In the genomic region with DNA sequence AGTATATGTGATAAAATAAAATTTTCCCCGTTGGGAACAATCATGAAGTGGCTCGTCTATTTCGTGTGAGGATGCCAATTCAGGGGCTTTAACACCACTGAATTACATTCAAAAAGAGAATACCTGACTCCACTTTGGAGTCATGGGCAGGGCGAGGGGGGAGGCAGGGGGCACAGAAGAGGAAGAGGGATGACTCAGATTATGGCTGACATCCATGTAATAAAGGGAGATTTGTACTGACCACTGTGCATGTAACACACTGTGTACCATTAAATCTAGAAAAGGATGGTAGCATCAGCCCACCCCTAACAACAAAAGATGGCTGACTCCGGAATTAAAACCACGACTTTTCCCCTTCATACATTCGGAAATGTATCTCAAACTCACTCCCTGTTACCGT, we compare ENCODE assay signal across 9 cellular contexts. TPM values are rescaled to one million over a fixed set of nuclear protein-coding genes. Genes with fewer than 3 reads are reported as not detected.
A peak's percentile ranks its signal among the peaks of the same experiment; 100 is the strongest.
DNase-seq lines count a peak whose midpoint lies in the region; FAIRE-seq and TF ChIP-seq lines count a peak whose summit lies in the region.
"Had no signal": no experiment of that assay in that cellular context is flagged by ENCODE, and none has a peak within 500 bp of the region (broad histone marks: within the 10 kb centered on the region; RNA-seq: fewer than 3 reads in every experiment).

No MANE protein-coding gene starts in this region.

- H3K4ac ChIP-seq in H1 (replicated peaks; ENCODE audit: insufficient read length, low read depth, low read length): no peak overlapping the region

- H3K56ac ChIP-seq in H1 (replicated peaks; ENCODE audit: insufficient read length, low read depth, low read length): no peak overlapping the region

- H3K27ac ChIP-seq in PC-9 (peak overlapping the region; percentile 32; the same call in 1 of the 2 replicates), H1 (ENCODE audit: low read depth, low read length) (no peak overlapping the region), prostate gland (peak overlapping the region; percentile 53 to 76)
- H3K27ac ChIP-seq: neutrophil had no signal

- H2BK5ac ChIP-seq in H1 (ENCODE audit: low read depth, low read length): no peak overlapping the region

- peaks cover 11% of the 10 kb centered on the region for H3K4me1 ChIP-seq in PC-9 (replicated peaks; ENCODE audit: insufficient read depth)
- H3K4me1 ChIP-seq in H1 (replicated peaks in 1 of 4; ENCODE audit: control insufficient read depth in 3 of 4, insufficient read depth in 4 of 4, low read length in 3 of 4): peaks cover 2 to 16% (median 10%) of the 10 kb centered on the region in 4 experiments; a peak in 6 of 7 replicates
- H3K4me1 ChIP-seq in prostate gland (replicated peaks): no peaks in the 10 kb centered on the region

- no peaks in the 10 kb centered on the region for H3K9me3 ChIP-seq in PC-9 (ENCODE audit: insufficient read depth, low read depth)
- H3K9me3 ChIP-seq in H1 (ENCODE audit: insufficient read depth in 2 of 2, low read depth in 1 of 2, low read length in 1 of 2): no peaks in the 10 kb centered on the region
- no peaks in the 10 kb centered on the region for H3K9me3 ChIP-seq in prostate gland
- H3K9me3 ChIP-seq: neutrophil had no signal

- H3K4me3 ChIP-seq in GM12864 (ENCODE audit: low read depth, low read length) (peak overlapping the region; percentile 61), PC-9 (peak overlapping the region; percentile 56), H1 (ENCODE audit: extremely low read depth in 1 of 4, insufficient read depth in 2 of 4, low read depth in 3 of 4, low read length in 4 of 4) (peak overlapping the region; percentile 61 to 79 (median 73); a peak in 6 of 8 replicates), prostate gland (peak overlapping the region in 1 of 2 donors; percentile 56)

- H2BK120ac ChIP-seq in H1 (replicated peaks; ENCODE audit: low read depth, low read length): no peak overlapping the region

- TF ChIP-seq POLR2A in H1 (IDR thresholded peaks at IDR 0.05; ENCODE audit: control extremely low read depth in 1 of 2, low read depth in 2 of 2, low read length in 2 of 2): no peak
- TF ChIP-seq POLR2A in prostate gland (IDR thresholded peaks at IDR 0.05): no peak

- no peak for TF ChIP-seq EP300 in H1 (IDR thresholded peaks at IDR 0.05; ENCODE audit: borderline replicate concordance in 1 of 2, low read depth in 2 of 2, low read length in 2 of 2)

- H3K27me3 ChIP-seq in PC-9 (ENCODE audit: insufficient read depth, low read depth): no peaks in the 10 kb centered on the region
- no peaks in the 10 kb centered on the region; a peak in 1 of 7 replicates for H3K27me3 ChIP-seq in H1 (replicated peaks in 1 of 4; ENCODE audit: control insufficient read depth in 3 of 4, extremely low read depth in 1 of 4, insufficient read depth in 3 of 4, low read length in 3 of 4)
- no peaks in the 10 kb centered on the region for H3K27me3 ChIP-seq in prostate gland (replicated peaks; ENCODE audit: insufficient read depth)
- H3K27me3 ChIP-seq: tibial artery had no signal

- no peak overlapping the region for H2BK12ac ChIP-seq in H1 (ENCODE audit: low read depth, low read length)

- 62% methylated on average over 8 of the region's 8 CpGs; no CpG with 5 or more reads in 1 of the 2 experiments for WGBS in H1 (ENCODE audit: extremely low coverage in 1 of 2, insufficient coverage in 1 of 2, insufficient read length in 1 of 2, insufficient replicate concordance in 2 of 2, low coverage in 1 of 2, low lambda C conversion rate in 2 of 2, missing lambda C conversion rate in 1 of 2), 2 experiments
- WGBS in prostate gland: 48% methylated on average over 8 of the region's 8 CpGs

- TF ChIP-seq CTCF in GM12864 (IDR thresholded peaks at IDR 0.05; ENCODE audit: low read depth, low read length, missing control alignments): no peak
- TF ChIP-seq CTCF in PC-9 (conservative IDR thresholded peaks at IDR 0.05): no peak
- TF ChIP-seq CTCF in H1 (IDR thresholded peaks at IDR 0.05; ENCODE audit: control extremely low read depth in 1 of 3, insufficient read depth in 1 of 3, low read depth in 1 of 3, low read length in 3 of 3): no peak
- no peak for TF ChIP-seq CTCF in prostate gland (IDR thresholded peaks at IDR 0.05)

- no peak overlapping the region for H2BK15ac ChIP-seq in H1 (ENCODE audit: low read length)

- DNase-seq in GM12864 (ENCODE audit: low read depth): no peak
- no peak for DNase-seq in PC-9
- DNase-seq in H1 (ENCODE audit: low read depth in 1 of 2, low spot score in 2 of 2): no peak
- DNase-seq in prostate gland (ENCODE audit: low spot score): no peak
- no peak for DNase-seq in amygdala (lab: John Stamatoyannopoulos, UW)
- no peak for DNase-seq in T1000 (lab: John Stamatoyannopoulos, UW)
- DNase-seq in stimulated activated CD4-positive, alpha-beta T cell treated with anti-CD3 and anti-CD28 coated beads, Interleukin-15, amount 100 ng/mL, for 24 hours: no peak
- DNase-seq: tibial artery had no signal

- H3K9ac ChIP-seq in H1 (replicated peaks in 1 of 4; ENCODE audit: extremely low read depth in 1 of 4, low read depth in 3 of 4, low read length in 3 of 4): no peak overlapping the region

- no peak overlapping the region for H3K18ac ChIP-seq in H1 (ENCODE audit: extremely low read depth, low read length)

- CTCF ChIA-PET in PC-9 (lab: Charles Lee): no interaction called here
- CTCF ChIA-PET in H1 (lab: Charles Lee; ENCODE audit: partially characterized antibody): interaction anchor here (0.6 kb wide), 1 partner anchor 24 kb away, joined by 3 read pairs; no protein-coding TSS in a partner anchor

- no peak overlapping the region for H2AK5ac ChIP-seq in H1 (ENCODE audit: low read depth, low read length)

- no peak overlapping the region for H4K91ac ChIP-seq in H1 (replicated peaks; ENCODE audit: insufficient read length, low read length)

- POLR2A ChIA-PET in PC-9 (lab: Charles Lee; ENCODE audit: unreplicated experiment): no interaction called here
- POLR2A ChIA-PET in H1 (lab: Charles Lee; ENCODE audit: partially characterized antibody): no interaction called here

- FAIRE-seq in H1 (lab: Jason Lieb, UNC): no peak

- no peak for TF ChIP-seq RAD21 in H1 (IDR thresholded peaks at IDR 0.05 in 1 of 2, conservative IDR thresholded peaks at IDR 0.05 in 1 of 2; ENCODE audit: low read depth in 2 of 2, low read length in 2 of 2)

- H4K8ac ChIP-seq in H1 (ENCODE audit: extremely low read depth, insufficient read depth, low read length): no peak overlapping the region

- H4K20me1 ChIP-seq in PC-9 (ENCODE audit: insufficient read depth) (no peaks in the 10 kb centered on the region), H1 (replicated peaks in 1 of 2; ENCODE audit: control insufficient read depth in 1 of 2, insufficient read depth in 2 of 2, low read length in 2 of 2) (peaks cover 0 to 1% of the 10 kb centered on the region in 2 experiments)

- no peaks in the 10 kb centered on the region for H3K9me2 ChIP-seq in PC-9 (ENCODE audit: insufficient read depth)

- H2BK20ac ChIP-seq in H1 (ENCODE audit: low read length): no peak overlapping the region

- peaks cover 3% of the 10 kb centered on the region; the same call in 1 of the 2 replicates for H3K79me1 ChIP-seq in H1 (ENCODE audit: low read depth, low read length)

- peaks cover 4% of the 10 kb centered on the region; the same call in 1 of the 2 replicates for H3K23me2 ChIP-seq in H1 (ENCODE audit: low read depth, low read length)

- H3K79me2 ChIP-seq in PC-9 (ENCODE audit: low read depth): peaks cover 56% of the 10 kb centered on the region
- peaks cover 0 to 38% of the 10 kb centered on the region in 2 experiments; a peak in 3 of 4 replicates for H3K79me2 ChIP-seq in H1 (ENCODE audit: control insufficient read depth in 1 of 2, insufficient read depth in 2 of 2, low read length in 2 of 2)

- BruUV-seq in PC-9 (replicated peaks; lab: Mats Ljungman, UMichigan): no TSS peak

- H3K4me2 ChIP-seq in PC-9 (peak overlapping the region; percentile 75), H1 (ENCODE audit: insufficient read depth in 1 of 2, low read depth in 2 of 2, low read length in 2 of 2) (peak overlapping the region; percentile 79 to 97)

- H2AFZ ChIP-seq in PC-9 (peak overlapping the region; percentile 69; the same call in 1 of the 2 replicates), H1 (ENCODE audit: low read length) (no peak overlapping the region)

- H4K5ac ChIP-seq in H1 (ENCODE audit: insufficient read length, low read depth, low read length): no peak overlapping the region

- no peaks in the 10 kb centered on the region for H3F3A ChIP-seq in PC-9 (ENCODE audit: insufficient read depth, low read depth)

- no peaks in the 10 kb centered on the region for H3K36me3 ChIP-seq in PC-9 (ENCODE audit: low read depth)
- H3K36me3 ChIP-seq in H1 (ENCODE audit: control insufficient read depth in 2 of 4, insufficient read depth in 4 of 4, low read length in 3 of 4): no peaks in the 10 kb centered on the region
- H3K36me3 ChIP-seq in prostate gland: no peaks in the 10 kb centered on the region
- H3K36me3 ChIP-seq: neutrophil, tibial artery had no signal

- intact Hi-C loops in PC-9 (cut with micrococcal nuclease; ENCODE audit: unreplicated experiment): loop anchor here (5.0 to 10.0 kb wide), 2 partner anchors 73 to 275 kb away; no protein-coding TSS in a partner anchor
- intact Hi-C loops in prostate gland (cut with DNase I): no loop called here

- H3K14ac ChIP-seq in H1 (ENCODE audit: insufficient read length): no peak overlapping the region

- H3K23ac ChIP-seq in H1 (ENCODE audit: insufficient read length): no peak overlapping the region

TF ChIP-seq in H1, 55 proteins besides CTCF, POLR2A, EP300 and RAD21 (continues in another document):
- TF ChIP-seq TAF7 (optimal IDR thresholded peaks at IDR 0.05; ENCODE audit: borderline replicate concordance, low read depth, low read length): no peak
- TF ChIP-seq, protein P1, sequence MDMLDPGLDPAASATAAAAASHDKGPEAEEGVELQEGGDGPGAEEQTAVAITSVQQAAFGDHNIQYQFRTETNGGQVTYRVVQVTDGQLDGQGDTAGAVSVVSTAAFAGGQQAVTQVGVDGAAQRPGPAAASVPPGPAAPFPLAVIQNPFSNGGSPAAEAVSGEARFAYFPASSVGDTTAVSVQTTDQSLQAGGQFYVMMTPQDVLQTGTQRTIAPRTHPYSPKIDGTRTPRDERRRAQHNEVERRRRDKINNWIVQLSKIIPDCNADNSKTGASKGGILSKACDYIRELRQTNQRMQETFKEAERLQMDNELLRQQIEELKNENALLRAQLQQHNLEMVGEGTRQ (IDR thresholded peaks at IDR 0.05; ENCODE audit: low read length): no peak
- TF ChIP-seq ZNF274 (IDR thresholded peaks at IDR 0.05; ENCODE audit: borderline replicate concordance, extremely low read depth, low read length): no peak

RNA-seq across cellular contexts. Expression of a gene that starts 1.3 kb away (rescaled TPM):
- total RNA-seq in PC-9 (2021) (20.2 and 20.9 TPM in 2 replicates), prostate gland (10 to 100 TPM; 16.5 to 36.5 TPM)
- 12.7 and 17.2 TPM in 2 replicates for total RNA-seq in H1 (2021; fragmentation: NEBNext Ultra II Directional; extraction: Animal tissue kit (Norgen Biotek cat#: 25700))
- polyA plus RNA-seq in H1 (2011; rRNA removed): 6.7 and 9.0 TPM in 2 replicates
- polyA plus RNA-seq in H1 (2011; cell fraction: cytosol; rRNA removed): 7.4 TPM
- 14.3 TPM for polyA plus RNA-seq in H1 (2011; cell fraction: nucleus; rRNA removed)
- polyA plus RNA-seq in H1 (2012, experiment 1 of 2): 5.6 to 7.4 TPM (median 7.0 TPM) in 4 replicates
- polyA plus RNA-seq in H1 (2012, experiment 2 of 2): 0.98 TPM
- 10.3 TPM for polyA plus RNA-seq in H1 (2013, experiment 1 of 2)
- polyA plus RNA-seq in H1 (2013, experiment 2 of 2): 11.0 TPM
- polyA minus RNA-seq in H1 (2011; rRNA and poly(A)+ RNA removed): 32.3 and 40.2 TPM in 2 replicates
- 9.2 TPM for polyA minus RNA-seq in H1 (2011; cell fraction: cytosol; rRNA and poly(A)+ RNA removed)
- 12.2 TPM for polyA minus RNA-seq in H1 (2011; cell fraction: nucleus; rRNA and poly(A)+ RNA removed)
